Comparison of ENCODE assay signal across 7 cellular contexts in the genomic region with DNA sequence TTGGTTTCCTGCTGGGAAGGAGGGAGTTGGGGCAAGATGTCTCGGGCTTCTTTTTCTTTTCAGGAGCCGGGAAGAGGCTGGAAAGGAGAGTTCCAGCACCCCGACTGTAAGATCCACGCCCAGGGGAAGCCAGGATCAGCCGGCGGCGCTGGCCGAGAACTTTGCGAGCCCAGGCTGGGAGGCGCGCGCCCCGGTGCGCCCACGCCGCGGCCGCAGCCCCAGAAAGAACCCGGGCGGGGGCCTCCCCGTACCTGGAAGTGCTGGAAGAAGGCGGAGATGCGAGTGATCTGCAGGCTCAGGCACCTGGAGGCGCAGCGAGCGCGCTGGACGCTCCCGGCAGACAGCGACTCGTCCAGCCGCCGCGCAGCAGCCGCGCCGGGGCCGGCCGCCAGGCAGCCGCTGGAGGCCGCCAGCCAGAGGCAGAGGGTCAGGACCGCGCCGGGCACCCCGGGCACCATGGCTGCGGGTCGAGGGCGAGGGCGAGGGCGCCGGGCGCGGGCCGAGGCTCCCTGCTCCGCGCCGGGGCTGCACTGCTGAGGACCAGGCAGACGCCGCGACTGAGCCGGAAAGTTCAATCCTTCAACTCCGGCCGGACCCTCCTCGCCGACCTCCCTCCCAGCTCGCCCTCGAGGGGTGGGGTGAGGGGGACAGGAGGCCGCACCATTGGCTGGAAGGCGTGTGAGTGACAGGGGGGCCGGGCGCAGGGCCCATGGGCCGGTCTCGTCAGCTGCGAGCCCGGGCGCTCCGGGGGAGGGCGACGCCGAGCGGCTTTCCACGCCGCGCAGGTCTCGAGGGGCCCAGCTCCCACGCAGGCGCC. TPM values are rescaled to one million over a fixed set of nuclear protein-coding genes. Genes with fewer than 3 reads are reported as not detected.
DNase-seq lines count a peak whose midpoint lies in the region; ATAC-seq and TF ChIP-seq lines count a peak whose summit lies in the region.

A gene with protein sequence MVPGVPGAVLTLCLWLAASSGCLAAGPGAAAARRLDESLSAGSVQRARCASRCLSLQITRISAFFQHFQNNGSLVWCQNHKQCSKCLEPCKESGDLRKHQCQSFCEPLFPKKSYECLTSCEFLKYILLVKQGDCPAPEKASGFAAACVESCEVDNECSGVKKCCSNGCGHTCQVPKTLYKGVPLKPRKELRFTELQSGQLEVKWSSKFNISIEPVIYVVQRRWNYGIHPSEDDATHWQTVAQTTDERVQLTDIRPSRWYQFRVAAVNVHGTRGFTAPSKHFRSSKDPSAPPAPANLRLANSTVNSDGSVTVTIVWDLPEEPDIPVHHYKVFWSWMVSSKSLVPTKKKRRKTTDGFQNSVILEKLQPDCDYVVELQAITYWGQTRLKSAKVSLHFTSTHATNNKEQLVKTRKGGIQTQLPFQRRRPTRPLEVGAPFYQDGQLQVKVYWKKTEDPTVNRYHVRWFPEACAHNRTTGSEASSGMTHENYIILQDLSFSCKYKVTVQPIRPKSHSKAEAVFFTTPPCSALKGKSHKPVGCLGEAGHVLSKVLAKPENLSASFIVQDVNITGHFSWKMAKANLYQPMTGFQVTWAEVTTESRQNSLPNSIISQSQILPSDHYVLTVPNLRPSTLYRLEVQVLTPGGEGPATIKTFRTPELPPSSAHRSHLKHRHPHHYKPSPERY (minus strand): TSS at position 559 of the 817 bp plus-strand sequence. CDS start 101 bp downstream, at position 458.

- H4K12ac ChIP-seq in trophoblast cell (ENCODE audit: low read depth, low read length) = no peak within 1 kb of the TSS

- H3K18ac ChIP-seq in H9 (ENCODE audit: insufficient read length, low read depth, low read length) = no peak within 1 kb of the TSS
- peak within 1 kb of the TSS; percentile 57 for H3K18ac ChIP-seq in trophoblast cell (ENCODE audit: low read length)

- H3K14ac ChIP-seq in H9 (ENCODE audit: insufficient read depth, low read length) (peak within 1 kb of the TSS; percentile 62), trophoblast cell (ENCODE audit: low read length) (peak within 1 kb of the TSS; percentile 74)

- WGBS in H9 (ENCODE audit: extremely low coverage, insufficient read length, low lambda C conversion rate) = no CpG with 5 or more reads among the region's 87 CpGs
- no CpG with 5 or more reads among the region's 87 CpGs for WGBS in trophoblast cell (ENCODE audit: extremely low coverage, insufficient coverage, insufficient read length)

- peak within 1 kb of the TSS; percentile 80 for H3K9ac ChIP-seq in H9 (ENCODE audit: extremely low read depth, insufficient read length, low read length)
- H3K9ac ChIP-seq in trophoblast cell (ENCODE audit: low read length) = no peak within 1 kb of the TSS

- peaks cover 19% of the 10 kb centered on the region for H3K23me2 ChIP-seq in H9 (ENCODE audit: insufficient read length, low read depth, low read length, poor library complexity, severe bottlenecking)

- peak; percentile 80 for DNase-seq in H9
- peak; percentile 26 for DNase-seq in RWPE1 (ENCODE audit: low spot score)
- DNase-seq in glutamatergic neuron = peak; percentile 64
- DNase-seq in trophoblast cell = peak in 1 of 2 donors; percentile 23
- DNase-seq in cortex of kidney (lab: John Stamatoyannopoulos, UW) = no peak
- DNase-seq in SHP77 treated with DMSO at 0.1 percent for 48 hours (lab: John Stamatoyannopoulos, UW) = no peak

- H3K9me3 ChIP-seq in H9 (ENCODE audit: control insufficient read depth, low read depth, low read length) = no peaks in the 10 kb centered on the region
- no peaks in the 10 kb centered on the region for H3K9me3 ChIP-seq in trophoblast cell (ENCODE audit: insufficient read depth, low read depth, low read length)

- no peak within 1 kb of the TSS for H2BK12ac ChIP-seq in H9 (ENCODE audit: insufficient read length, low read depth, low read length)
- H2BK12ac ChIP-seq in trophoblast cell (ENCODE audit: low read length) = no peak within 1 kb of the TSS

- H3K23ac ChIP-seq in H9 (ENCODE audit: insufficient read length, low read depth, low read length) = no peak within 1 kb of the TSS
- H3K23ac ChIP-seq in trophoblast cell (ENCODE audit: low read length) = no peak within 1 kb of the TSS

- H3K4me2 ChIP-seq in H9 (ENCODE audit: insufficient read depth, insufficient read length, low read length) (peak within 1 kb of the TSS; percentile 94), trophoblast cell (ENCODE audit: low read length) (peak within 1 kb of the TSS; percentile 87)

- H2BK20ac ChIP-seq in H9 (ENCODE audit: low read depth, low read length, poor library complexity, severe bottlenecking) = no peak within 1 kb of the TSS

- H4K5ac ChIP-seq in H9 (ENCODE audit: insufficient read length, low read depth, low read length) = no peak within 1 kb of the TSS

- H3K4me1 Mint-ChIP-seq in H9 = peaks cover 45 to 48% of the 10 kb centered on the region in 2 experiments
- H3K4me1 Mint-ChIP-seq in glutamatergic neuron (ENCODE audit: low read depth, unreplicated experiment) = no peaks in the 10 kb centered on the region

- H3K27me3 ChIP-seq in H9 (ENCODE audit: insufficient read depth, low read length) (no peaks in the 10 kb centered on the region; the same call in 1 of the 2 replicates), trophoblast cell (ENCODE audit: insufficient read depth, low read length) (no peaks in the 10 kb centered on the region)

- no peak for TF ChIP-seq CTCF in H9 (conservative IDR thresholded peaks at IDR 0.05)
- TF ChIP-seq CTCF in RWPE1 (conservative IDR thresholded peaks at IDR 0.05; ENCODE audit: low read depth) = no peak
- TF ChIP-seq CTCF in glutamatergic neuron (IDR thresholded peaks at IDR 0.05; ENCODE audit: partially characterized antibody, unreplicated experiment) = no peak

- H2AFZ ChIP-seq in H9 (ENCODE audit: low read length) (no peak within 1 kb of the TSS), trophoblast cell (ENCODE audit: insufficient read depth, low read length, poor library complexity) (peak within 1 kb of the TSS; percentile 62)

- H2BK5ac ChIP-seq in H9 (ENCODE audit: insufficient read length, low read length) (no peak within 1 kb of the TSS), trophoblast cell (ENCODE audit: low read depth, low read length, poor library complexity) (no peak within 1 kb of the TSS)

- H4K20me1 ChIP-seq in H9 (ENCODE audit: control insufficient read depth, insufficient read depth, insufficient read length) = no peaks in the 10 kb centered on the region

- H3K27ac ChIP-seq in H9 (ENCODE audit: insufficient read length, low read depth, low read length) = no peak within 1 kb of the TSS
- no peak within 1 kb of the TSS for H3K27ac ChIP-seq in RWPE1
- no peak within 1 kb of the TSS for H3K27ac ChIP-seq in trophoblast cell (ENCODE audit: low read depth, low read length)

- H3K9me3 Mint-ChIP-seq in H9 (peaks cover 0 to 4% of the 10 kb centered on the region in 2 experiments; a peak in 1 of 5 replicates), glutamatergic neuron (ENCODE audit: unreplicated experiment) (peaks cover 1% of the 10 kb centered on the region)

- no peak within 1 kb of the TSS for H2BK120ac ChIP-seq in H9 (ENCODE audit: low read depth, low read length, poor library complexity, severe bottlenecking)
- peak within 1 kb of the TSS; percentile 24 for H2BK120ac ChIP-seq in trophoblast cell (ENCODE audit: insufficient read depth, low read length, poor library complexity)

- no peak within 1 kb of the TSS for H4K8ac ChIP-seq in H9 (replicated peaks; ENCODE audit: insufficient read length, low read depth, low read length)
- H4K8ac ChIP-seq in trophoblast cell (ENCODE audit: low read depth, low read length) = peak within 1 kb of the TSS; percentile 79

- no peaks in the 10 kb centered on the region for H3K36me3 ChIP-seq in trophoblast cell (ENCODE audit: control insufficient read depth in 1 of 2, insufficient read depth in 2 of 2, low read length in 2 of 2)

- no peak within 1 kb of the TSS for H2BK15ac ChIP-seq in H9 (ENCODE audit: low read depth, low read length)

- H3K27ac Mint-ChIP-seq in H9 = peak within 1 kb of the TSS in 1 of 3 experiments; percentile 93; a peak in 1 of 7 replicates
- no peak within 1 kb of the TSS for H3K27ac Mint-ChIP-seq in glutamatergic neuron (ENCODE audit: unreplicated experiment)

- H3K79me2 ChIP-seq in H9 (ENCODE audit: insufficient read depth, low read length) (peaks cover 40% of the 10 kb centered on the region; the same call in 1 of the 2 replicates), trophoblast cell (ENCODE audit: control insufficient read depth, insufficient read depth, low read length, poor library complexity) (no peaks in the 10 kb centered on the region)

- no peak within 1 kb of the TSS for H3K56ac ChIP-seq in H9 (ENCODE audit: insufficient read length, low read depth, low read length)

- H2AK5ac ChIP-seq in H9 (ENCODE audit: insufficient read length, low read length) (no peak within 1 kb of the TSS), trophoblast cell (ENCODE audit: low read length) (no peak within 1 kb of the TSS)

- peaks cover 26% of the 10 kb centered on the region for H3K27me3 Mint-ChIP-seq in H9 (ENCODE audit: low read depth)
- peaks cover 6% of the 10 kb centered on the region for H3K27me3 Mint-ChIP-seq in glutamatergic neuron (ENCODE audit: unreplicated experiment)

- H3T11ph ChIP-seq in H9 (ENCODE audit: low read length) = no peak within 1 kb of the TSS

- H4K91ac ChIP-seq in H9 (ENCODE audit: insufficient read length, low read depth, low read length) (no peak within 1 kb of the TSS), trophoblast cell (ENCODE audit: low read depth, low read length) (no peak within 1 kb of the TSS)

- CTCF ChIA-PET in RWPE1 (lab: Yijun Ruan, JAX) = no interaction called here

- no peaks in the 10 kb centered on the region for H3K79me1 ChIP-seq in H9 (ENCODE audit: insufficient read depth, low read depth, low read length, poor library complexity, severe bottlenecking)
- no peaks in the 10 kb centered on the region for H3K79me1 ChIP-seq in trophoblast cell (ENCODE audit: low read length)

- H3K4me3 ChIP-seq in trophoblast cell (ENCODE audit: low read depth, low read length) = peak within 1 kb of the TSS; percentile 74

- POLR2A ChIA-PET in RWPE1 (lab: Yijun Ruan, JAX; ENCODE audit: low non-redundant PET) = no interaction called here

- ATAC-seq in HG02610 (IDR thresholded peaks at IDR 0.05; ENCODE audit: unreplicated experiment) = no peak

- H3K4ac ChIP-seq in H9 (ENCODE audit: low read depth, low read length) = no peak within 1 kb of the TSS
- no peak within 1 kb of the TSS for H3K4ac ChIP-seq in trophoblast cell (ENCODE audit: low read depth, low read length)

- H3K4me1 ChIP-seq in H9 (ENCODE audit: insufficient read depth, low read length) = peaks cover 16% of the 10 kb centered on the region; the same call in 1 of the 2 replicates
- peaks cover 2 to 9% of the 10 kb centered on the region in 2 experiments for H3K4me1 ChIP-seq in trophoblast cell (ENCODE audit: control insufficient read depth in 1 of 2, insufficient read depth in 2 of 2, low read length in 2 of 2)

- H3K36me3 Mint-ChIP-seq in H9 (ENCODE audit: insufficient read depth in 1 of 3, low read depth in 3 of 3) = peaks cover 14 to 23% (median 21%) of the 10 kb centered on the region in 3 experiments
- no peaks in the 10 kb centered on the region for H3K36me3 Mint-ChIP-seq in glutamatergic neuron (ENCODE audit: unreplicated experiment)

- peak within 1 kb of the TSS; percentile 91 to 98 for H3K4me3 Mint-ChIP-seq in H9
- H3K4me3 Mint-ChIP-seq in glutamatergic neuron (ENCODE audit: unreplicated experiment) = peak within 1 kb of the TSS; percentile 75

RNA-seq across cellular contexts. Expression of the gene that starts here (rescaled TPM):
- total RNA-seq in H9 (2021) (51.0 and 54.9 TPM in 2 replicates), glutamatergic neuron (ENCODE audit: unreplicated experiment) (1.0 TPM)
- polyA plus RNA-seq in trophoblast cell (2013) = 8.1 and 8.9 TPM in 2 replicates

Comparison
In these comparisons a context has a peak if more than half of its experiments do, and no peak if none do; other contexts are left out.
1. RNA of the gene that starts here (total RNA-seq): 51.0 to 54.9 TPM in H9; 1.0 TPM in glutamatergic neuron (single experiment); every median in the first group is over 10 times any median in the second.
2. DNase-seq: peak in H9 (single experiment), RWPE1 (single experiment) and glutamatergic neuron (single experiment); none in cortex of kidney (single experiment) and SHP77 treated with DMSO at 0.1 percent for 48 hours (single experiment).